In genomic region chr1:12052008-12052573, GRCh38 we compare ENCODE assay signal across 8 cellular contexts. TPM values are rescaled to one million over a fixed set of nuclear protein-coding genes. Genes with fewer than 3 reads are reported as not detected.
DNase-seq lines count a peak whose midpoint lies in the region; ATAC-seq and TF ChIP-seq lines count a peak whose summit lies in the region.

No MANE protein-coding gene starts in this region.

- POLR2A ChIA-PET in AG04450 (lab: Yijun Ruan, JAX) = interaction anchor here (1.3 to 1.4 kb wide), 2 partner anchors 27 to 142 kb away, joined by 4 to 5 read pairs; no protein-coding TSS in a partner anchor

- no peaks in the 10 kb centered on the region for H3K9me3 ChIP-seq in AG04450 (ENCODE audit: control insufficient read depth, insufficient read depth, low read length)

- no peak for TF ChIP-seq POLR2A in NB4 (IDR thresholded peaks at IDR 0.05; ENCODE audit: extremely low read depth, insufficient read length)

- ATAC-seq in GM18508 (IDR thresholded peaks at IDR 0.05; ENCODE audit: insufficient read depth, unreplicated experiment) (peak; percentile 48), HG02623 (IDR thresholded peaks at IDR 0.05; ENCODE audit: unreplicated experiment) (peak; percentile 56), left colon (peak; percentile 49)

- peak overlapping the region; percentile 39 for H3K4me3 Mint-ChIP-seq in type B pancreatic cell

- TF ChIP-seq CTCF in AG04450 (IDR thresholded peaks at IDR 0.05; ENCODE audit: low read depth, low read length) (no peak), NB4 (IDR thresholded peaks at IDR 0.05; ENCODE audit: low read depth, low read length) (no peak), astrocyte of the spinal cord (IDR thresholded peaks at IDR 0.05; ENCODE audit: low read depth, low read length) (no peak), type B pancreatic cell (conservative IDR thresholded peaks at IDR 0.05) (no peak)

- H3K4me1 Mint-ChIP-seq in type B pancreatic cell (ENCODE audit: unreplicated experiment) = peaks cover 18% of the 10 kb centered on the region

- no peaks in the 10 kb centered on the region for H3K9me3 Mint-ChIP-seq in type B pancreatic cell

- H3K4me3 ChIP-seq in AG04450 (ENCODE audit: low read depth, low read length) = no peak overlapping the region
- no peak overlapping the region for H3K4me3 ChIP-seq in NB4 (ENCODE audit: low read depth, low read length)
- no peak overlapping the region for H3K4me3 ChIP-seq in astrocyte of the spinal cord (ENCODE audit: low read depth, low read length)

- in situ Hi-C loops in astrocyte of the spinal cord (cut with HindIII; ENCODE audit: low sequenced_read_pairs) = no loop called here

- H3K27ac ChIP-seq in AG04450 (ENCODE audit: low read depth, low read length) = no peak overlapping the region

- peak overlapping the region; percentile 50 for H3K27ac Mint-ChIP-seq in type B pancreatic cell

- intact Hi-C loops in left colon (cut with DNase I, micrococcal nuclease) = no loop called here

- DNase-seq in AG04450 (ENCODE audit: low read depth, low spot score) (peak; percentile 62), NB4 (ENCODE audit: low read depth) (peak; percentile 85), astrocyte of the spinal cord (ENCODE audit: low read depth, low spot score) (peak; percentile 76), left colon (peak; percentile 30 to 38), type B pancreatic cell (ENCODE audit: extremely low spot score, unreplicated experiment) (no peak), NCI-H1105 (lab: John Stamatoyannopoulos, UW) (no peak)

- H3K27me3 Mint-ChIP-seq in type B pancreatic cell = no peaks in the 10 kb centered on the region

- CTCF ChIA-PET in AG04450 (lab: Charles Lee) = interaction anchor here (1.0 to 2.0 kb wide), 3 partner anchors 27 to 73 kb away, joined by 5 to 8 read pairs (median 5); no protein-coding TSS in a partner anchor

- peaks cover 5% of the 10 kb centered on the region for H3K27me3 ChIP-seq in AG04450 (ENCODE audit: control insufficient read depth, insufficient read depth, low read length)

- no peaks in the 10 kb centered on the region for H3K36me3 Mint-ChIP-seq in type B pancreatic cell

RNA-seq across cellular contexts. Expression of gene TNFRSF8, which starts 11.0 kb away (rescaled TPM):
- 0.22 and 0.27 TPM in 2 replicates for polyA plus RNA-seq in AG04450 (2011; rRNA removed)
- polyA minus RNA-seq in AG04450 (2011; rRNA and poly(A)+ RNA removed) = 0.04 and 0.51 TPM in 2 replicates
- under 1 TPM; 0.15 to 0.25 TPM for total RNA-seq in left colon
- 0.07 and 0.14 TPM in 2 replicates for total RNA-seq in type B pancreatic cell (ENCODE audit: low replicate concordance)

RNA-seq across cellular contexts. Expression of gene MIIP, which starts 32.8 kb away (rescaled TPM):
- polyA plus RNA-seq in AG04450 (2011; rRNA removed) = 9.0 and 10.2 TPM in 2 replicates
- 7.2 and 10.8 TPM in 2 replicates for polyA minus RNA-seq in AG04450 (2011; rRNA and poly(A)+ RNA removed)
- total RNA-seq in left colon (10 to 100 TPM; 16.2 to 22.9 TPM), type B pancreatic cell (ENCODE audit: low replicate concordance) (24.0 and 37.6 TPM in 2 replicates)

Comparison
In these comparisons a context has a peak if more than half of its experiments do, and no peak if none do; other contexts are left out.
1. DNase-seq: peak in AG04450 (single experiment), NB4 (single experiment), astrocyte of the spinal cord (single experiment) and left colon (2 of 2); none in type B pancreatic cell (single experiment) and NCI-H1105 (single experiment).
2. Peak in every context shown above with its lines, with median percentiles within 50 percentile points of each other: ATAC-seq.